8 cellular contexts compared by ENCODE assay signal in genomic region chr22:26461188-26461810, GRCh38. TPM values are rescaled to one million over a fixed set of nuclear protein-coding genes. Genes with fewer than 3 reads are reported as not detected.
DNase-seq lines count a peak whose midpoint lies in the region; ATAC-seq and TF ChIP-seq lines count a peak whose summit lies in the region.

No MANE protein-coding gene starts in this region.

- H3K27ac ChIP-seq in AG04450 (ENCODE audit: low read depth, low read length), result no peak overlapping the region
- no peak overlapping the region for H3K27ac ChIP-seq in left ventricle myocardium inferior (replicated peaks)

- H3K27me3 ChIP-seq in AG04450 (ENCODE audit: control insufficient read depth, insufficient read depth, low read length) (no peaks in the 10 kb centered on the region), left ventricle myocardium inferior (ENCODE audit: low read depth) (no peaks in the 10 kb centered on the region)

- POLR2A ChIA-PET in AG04450 (lab: Yijun Ruan, JAX), result no interaction called here

- CTCF ChIA-PET in AG04450 (lab: Charles Lee), result interaction anchor here (0.6 to 6.3 kb wide), 48 partner anchors 8 to 211 kb away, joined by 3 to 258 read pairs (median 5); partner anchors contain the start of genes HPS4 and SRRD

- H3K36me3 ChIP-seq in left ventricle myocardium inferior, result peaks cover 88% of the 10 kb centered on the region

- peaks cover 10% of the 10 kb centered on the region for H3K4me1 ChIP-seq in left ventricle myocardium inferior

- ATAC-seq in sciatic nerve (peak; percentile 57), HG03442 (IDR thresholded peaks at IDR 0.05; ENCODE audit: unreplicated experiment) (no peak)

- intact Hi-C loops in left ventricle myocardium inferior (cut with micrococcal nuclease) (loop anchor here (10.0 kb wide), 1 partner anchor 96 kb away; no protein-coding TSS in a partner anchor), sciatic nerve (cut with DNase I) (no loop called here)

- DNase-seq in AG04450 (ENCODE audit: low read depth, low spot score), result no peak
- DNase-seq in NCI-H82 (lab: John Stamatoyannopoulos, UW), result peak; percentile 94
- peak; percentile 45 for DNase-seq in activated naive CD4-positive, alpha-beta T cell treated with Interleukin-2 at 50 U/mL for 16 hours
- peak; percentile 42 for DNase-seq in left ventricle myocardium inferior
- peak; percentile 81 for DNase-seq in sciatic nerve (ENCODE audit: low spot score)
- DNase-seq in NOMO-1 treated with dmso at 0.1 percent for 144 hours (lab: John Stamatoyannopoulos, UW; ENCODE audit: unreplicated experiment), result no peak

- peak; percentile 90 for TF ChIP-seq CTCF in AG04450 (IDR thresholded peaks at IDR 0.05; ENCODE audit: low read depth, low read length)
- TF ChIP-seq CTCF in GM12875 (IDR thresholded peaks at IDR 0.05; ENCODE audit: borderline replicate concordance, insufficient read depth, low read depth, low read length), result peak; percentile 79
- TF ChIP-seq CTCF in left ventricle myocardium inferior (IDR thresholded peaks at IDR 0.05; ENCODE audit: borderline replicate concordance), result peak; percentile 81

- no peak overlapping the region for H3K4me3 ChIP-seq in AG04450 (ENCODE audit: low read depth, low read length)
- no peak overlapping the region for H3K4me3 ChIP-seq in GM12875 (ENCODE audit: low read depth, low read length)
- H3K4me3 ChIP-seq in left ventricle myocardium inferior, result no peak overlapping the region

- H3K9me3 ChIP-seq in AG04450 (ENCODE audit: control insufficient read depth, insufficient read depth, low read length) (no peaks in the 10 kb centered on the region), left ventricle myocardium inferior (replicated peaks) (no peaks in the 10 kb centered on the region)

RNA-seq across cellular contexts. Expression of gene HPS4, which starts 22.3 kb away (rescaled TPM):
- 24.4 and 30.9 TPM in 2 replicates for polyA plus RNA-seq in AG04450 (2011; rRNA removed)
- polyA minus RNA-seq in AG04450 (2011; rRNA and poly(A)+ RNA removed), result 26.2 and 36.5 TPM in 2 replicates
- total RNA-seq in left ventricle myocardium inferior, result 11.7 TPM
- total RNA-seq in sciatic nerve, result 42.2 TPM

RNA-seq across cellular contexts. Expression of gene SRRD, which starts 22.4 kb away (rescaled TPM):
- 32.1 and 38.5 TPM in 2 replicates for polyA plus RNA-seq in AG04450 (2011; rRNA removed)
- polyA minus RNA-seq in AG04450 (2011; rRNA and poly(A)+ RNA removed), result 15.5 and 24.4 TPM in 2 replicates
- 23.5 TPM for total RNA-seq in left ventricle myocardium inferior
- total RNA-seq in sciatic nerve, result 16.5 TPM

RNA-seq across cellular contexts. Expression of gene ASPHD2, which starts 32.2 kb away (rescaled TPM):
- polyA plus RNA-seq in AG04450 (2011; rRNA removed), result 1.9 TPM in 2 replicates
- 1.9 and 2.4 TPM in 2 replicates for polyA minus RNA-seq in AG04450 (2011; rRNA and poly(A)+ RNA removed)
- total RNA-seq in left ventricle myocardium inferior, result 0.11 TPM
- total RNA-seq in sciatic nerve, result 1.2 TPM

RNA-seq across cellular contexts. Expression of gene TFIP11, which starts 51.0 kb away (rescaled TPM):
- 30.6 and 34.8 TPM in 2 replicates for polyA plus RNA-seq in AG04450 (2011; rRNA removed)
- polyA minus RNA-seq in AG04450 (2011; rRNA and poly(A)+ RNA removed), result 37.7 and 44.5 TPM in 2 replicates
- total RNA-seq in left ventricle myocardium inferior, result 25.7 TPM
- total RNA-seq in sciatic nerve, result 28.0 TPM

Comparison
In these comparisons a context has a peak if more than half of its experiments do, and no peak if none do; other contexts are left out.
1. DNase-seq: peak in NCI-H82 (single experiment), activated naive CD4-positive, alpha-beta T cell treated with Interleukin-2 at 50 U/mL for 16 hours (single experiment), left ventricle myocardium inferior (single experiment) and sciatic nerve (single experiment); none in AG04450 (single experiment) and NOMO-1 treated with dmso at 0.1 percent for 144 hours (single experiment).
2. Peak in every context shown above with its lines, with median percentiles within 50 percentile points of each other: CTCF ChIP-seq.